In the genomic region with DNA sequence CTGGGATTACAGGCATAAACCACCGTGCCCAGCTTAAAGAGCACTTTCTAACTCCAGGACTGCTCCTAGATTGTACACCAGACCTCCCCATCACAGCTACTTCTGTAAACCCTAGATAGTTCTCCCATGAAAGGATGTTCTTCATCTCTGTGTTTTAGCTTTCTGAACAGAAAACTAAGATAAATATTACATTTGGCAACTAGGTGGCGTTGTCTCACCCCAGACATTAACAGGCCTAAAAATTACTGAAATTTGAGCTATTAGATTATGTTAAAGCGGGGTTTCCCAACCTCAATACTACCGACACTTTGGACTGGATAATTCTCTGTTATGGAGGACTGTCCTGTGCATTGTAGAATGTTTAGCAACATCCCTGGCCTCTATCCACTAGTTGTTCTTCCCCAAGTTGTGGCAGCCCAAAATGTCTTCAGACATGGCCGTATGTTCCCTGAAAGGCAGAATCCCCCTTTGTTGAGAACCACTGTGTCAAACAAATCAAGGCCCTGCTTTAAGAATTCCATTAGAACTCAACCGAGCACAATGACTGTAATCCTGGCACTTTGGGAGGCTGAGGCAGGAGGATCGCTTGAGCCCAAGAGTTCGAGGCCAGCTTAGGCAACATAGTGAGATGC, we compare ENCODE assay signal across 1 cellular context.
TF ChIP-seq lines count a peak whose summit lies in the region.

No MANE protein-coding gene starts in this region.

TF ChIP-seq in WTC11, 78 proteins besides CTCF, POLR2A, EP300 and RAD21 (continued from another document):
- TF ChIP-seq HMGXB4 (CRISPR knock-in tag; IDR thresholded peaks at IDR 0.05) (no peak), ETV6 (CRISPR knock-in tag; IDR thresholded peaks at IDR 0.05) (no peak), ZNF512 (CRISPR knock-in tag; IDR thresholded peaks at IDR 0.05; ENCODE audit: borderline replicate concordance) (no peak), GABPB1 (CRISPR knock-in tag; IDR thresholded peaks at IDR 0.05) (no peak), CBFB (CRISPR knock-in tag; IDR thresholded peaks at IDR 0.05; ENCODE audit: low read depth) (no peak)
- TF ChIP-seq, protein P1, sequence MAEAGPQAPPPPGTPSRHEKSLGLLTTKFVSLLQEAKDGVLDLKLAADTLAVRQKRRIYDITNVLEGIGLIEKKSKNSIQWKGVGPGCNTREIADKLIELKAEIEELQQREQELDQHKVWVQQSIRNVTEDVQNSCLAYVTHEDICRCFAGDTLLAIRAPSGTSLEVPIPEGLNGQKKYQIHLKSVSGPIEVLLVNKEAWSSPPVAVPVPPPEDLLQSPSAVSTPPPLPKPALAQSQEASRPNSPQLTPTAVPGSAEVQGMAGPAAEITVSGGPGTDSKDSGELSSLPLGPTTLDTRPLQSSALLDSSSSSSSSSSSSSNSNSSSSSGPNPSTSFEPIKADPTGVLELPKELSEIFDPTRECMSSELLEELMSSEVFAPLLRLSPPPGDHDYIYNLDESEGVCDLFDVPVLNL (CRISPR knock-in tag; IDR thresholded peaks at IDR 0.05; ENCODE audit: borderline replicate concordance, low read depth) = no peak
- TF ChIP-seq, protein P2, sequence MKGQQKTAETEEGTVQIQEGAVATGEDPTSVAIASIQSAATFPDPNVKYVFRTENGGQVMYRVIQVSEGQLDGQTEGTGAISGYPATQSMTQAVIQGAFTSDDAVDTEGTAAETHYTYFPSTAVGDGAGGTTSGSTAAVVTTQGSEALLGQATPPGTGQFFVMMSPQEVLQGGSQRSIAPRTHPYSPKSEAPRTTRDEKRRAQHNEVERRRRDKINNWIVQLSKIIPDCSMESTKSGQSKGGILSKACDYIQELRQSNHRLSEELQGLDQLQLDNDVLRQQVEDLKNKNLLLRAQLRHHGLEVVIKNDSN (CRISPR knock-in tag; IDR thresholded peaks at IDR 0.05) = no peak
- TF ChIP-seq, protein P3, sequence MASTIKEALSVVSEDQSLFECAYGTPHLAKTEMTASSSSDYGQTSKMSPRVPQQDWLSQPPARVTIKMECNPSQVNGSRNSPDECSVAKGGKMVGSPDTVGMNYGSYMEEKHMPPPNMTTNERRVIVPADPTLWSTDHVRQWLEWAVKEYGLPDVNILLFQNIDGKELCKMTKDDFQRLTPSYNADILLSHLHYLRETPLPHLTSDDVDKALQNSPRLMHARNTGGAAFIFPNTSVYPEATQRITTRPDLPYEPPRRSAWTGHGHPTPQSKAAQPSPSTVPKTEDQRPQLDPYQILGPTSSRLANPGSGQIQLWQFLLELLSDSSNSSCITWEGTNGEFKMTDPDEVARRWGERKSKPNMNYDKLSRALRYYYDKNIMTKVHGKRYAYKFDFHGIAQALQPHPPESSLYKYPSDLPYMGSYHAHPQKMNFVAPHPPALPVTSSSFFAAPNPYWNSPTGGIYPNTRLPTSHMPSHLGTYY (CRISPR knock-in tag; IDR thresholded peaks at IDR 0.05) = no peak
